In genomic region chr1:85818371-85818770, GRCh38 we compare ENCODE assay signal across 17 cellular contexts.
DNase-seq lines count a peak whose midpoint lies in the region; ATAC-seq and TF ChIP-seq lines count a peak whose summit lies in the region.
"Had no signal": no experiment of that assay in that cellular context is flagged by ENCODE, and none has a peak within 500 bp of the region (broad histone marks: within the 10 kb centered on the region; RNA-seq: fewer than 3 reads in every experiment).

No MANE protein-coding gene starts in this region.

- H3K4me1 ChIP-seq in mesenchymal stem cell (ENCODE audit: control insufficient read depth, insufficient read depth, low read depth, low read length) (no peaks in the 10 kb centered on the region), heart left ventricle (peaks cover 0 to 21% (median 0%) of the 10 kb centered on the region in 12 donors)
- H3K4me1 ChIP-seq: thyroid gland had no signal

- H3K4me3 ChIP-seq in astrocyte of the spinal cord (ENCODE audit: low read depth, low read length) (no peak overlapping the region), mesenchymal stem cell (ENCODE audit: insufficient read depth in 1 of 2, low read depth in 1 of 2, low read length in 2 of 2) (no peak overlapping the region), heart left ventricle (no peak overlapping the region)
- H3K4me3 ChIP-seq: HAP-1, psoas muscle, thyroid gland had no signal

- no peak for ATAC-seq in heart left ventricle
- ATAC-seq: left cardiac atrium, psoas muscle had no signal

- H3K36me3 ChIP-seq in mesenchymal stem cell (ENCODE audit: control insufficient read depth in 1 of 2, insufficient read depth in 2 of 2, low read depth in 1 of 2, low read length in 2 of 2), result no peaks in the 10 kb centered on the region
- no peaks in the 10 kb centered on the region for H3K36me3 ChIP-seq in heart left ventricle
- H3K36me3 ChIP-seq: HAP-1, thyroid gland had no signal

- TF ChIP-seq CTCF in astrocyte of the spinal cord (IDR thresholded peaks at IDR 0.05; ENCODE audit: low read depth, low read length) (no peak), heart left ventricle (IDR thresholded peaks at IDR 0.05) (no peak)

- H2AK5ac ChIP-seq in mesenchymal stem cell (ENCODE audit: low read length, severe bottlenecking), result no peak overlapping the region

- no peak overlapping the region for H2BK5ac ChIP-seq in mesenchymal stem cell (ENCODE audit: low read depth, low read length, poor library complexity, severe bottlenecking)

- no peak overlapping the region for H2BK12ac ChIP-seq in mesenchymal stem cell (ENCODE audit: low read length in 2 of 2)

- no peak overlapping the region for H2BK120ac ChIP-seq in mesenchymal stem cell (ENCODE audit: low read depth, low read length)

- H4K8ac ChIP-seq in mesenchymal stem cell (ENCODE audit: low read length), result no peak overlapping the region

- in situ Hi-C loops in astrocyte of the spinal cord (cut with HindIII; ENCODE audit: low sequenced_read_pairs), result no loop called here

- no peaks in the 10 kb centered on the region for H3K36me3 Mint-ChIP-seq in activated naive CD8-positive, alpha-beta T cell treated with anti-CD3 and anti-CD28 coated beads for 36 hours
- H3K36me3 Mint-ChIP-seq: brain had no signal

- H3K27me3 ChIP-seq in mesenchymal stem cell (ENCODE audit: control insufficient read depth in 1 of 2, insufficient read depth in 1 of 2, low read length in 2 of 2) (no peaks in the 10 kb centered on the region), heart left ventricle (no peaks in the 10 kb centered on the region)
- H3K27me3 ChIP-seq: thyroid gland had no signal

- H3K9me3 Mint-ChIP-seq in activated naive CD8-positive, alpha-beta T cell treated with anti-CD3 and anti-CD28 coated beads for 36 hours, result no peaks in the 10 kb centered on the region
- H3K9me3 Mint-ChIP-seq: brain had no signal

- H3K14ac ChIP-seq in mesenchymal stem cell (ENCODE audit: low read length in 2 of 2), result no peak overlapping the region

- H3K27ac ChIP-seq in mesenchymal stem cell (ENCODE audit: low read length, poor library complexity, severe bottlenecking) (no peak overlapping the region), heart left ventricle (peak overlapping the region in 2 of 12 donors; percentile 2 to 18)
- H3K27ac ChIP-seq: C4-2B, psoas muscle, thyroid gland had no signal

- DNase-seq in AG08395 (ENCODE audit: low spot score), result peak; percentile 51
- peak; percentile 59 for DNase-seq in HCEC 1CT
- peak; percentile 31 for DNase-seq in astrocyte of the spinal cord (ENCODE audit: low read depth, low spot score)
- peak; percentile 15 for DNase-seq in mesenchymal stem cell
- DNase-seq in H4 (ENCODE audit: low spot score), result no peak
- DNase-seq in heart left ventricle, result no peak
- no peak for DNase-seq in CD1c-positive myeloid dendritic cell (ENCODE audit: extremely low spot score)
- no peak for DNase-seq in activated naive CD8-positive, alpha-beta T cell treated with anti-CD3 and anti-CD28 coated beads for 36 hours
- DNase-seq: activated effector memory CD4-positive, alpha-beta T cell treated with anti-CD3 and anti-CD28 coated beads, Interleukin-2, amount 50 U/mL, for 16 hours; left cardiac atrium; NCI-H82; psoas muscle; SHP77; thyroid gland had no signal

- no peak overlapping the region for H3K27ac Mint-ChIP-seq in activated naive CD8-positive, alpha-beta T cell treated with anti-CD3 and anti-CD28 coated beads for 36 hours
- H3K27ac Mint-ChIP-seq: brain had no signal

- no peak overlapping the region for H3K4me2 ChIP-seq in mesenchymal stem cell (ENCODE audit: low read length, poor library complexity, severe bottlenecking)

- no peak overlapping the region for H3K4me3 Mint-ChIP-seq in activated naive CD8-positive, alpha-beta T cell treated with anti-CD3 and anti-CD28 coated beads for 36 hours
- H3K4me3 Mint-ChIP-seq: brain had no signal

- H3K23ac ChIP-seq in mesenchymal stem cell (ENCODE audit: low read length in 2 of 2), result no peak overlapping the region

- no peaks in the 10 kb centered on the region for H3K9me3 ChIP-seq in mesenchymal stem cell (ENCODE audit: control insufficient read depth, low read length)
- H3K9me3 ChIP-seq in heart left ventricle, result no peaks in the 10 kb centered on the region
- H3K9me3 ChIP-seq: HAP-1, psoas muscle, thyroid gland had no signal

- no peak overlapping the region for H2BK15ac ChIP-seq in mesenchymal stem cell (ENCODE audit: low read depth, poor library complexity, severe bottlenecking)

- H3K4me1 Mint-ChIP-seq in activated naive CD8-positive, alpha-beta T cell treated with anti-CD3 and anti-CD28 coated beads for 36 hours, result no peaks in the 10 kb centered on the region
- H3K4me1 Mint-ChIP-seq: brain had no signal

- H4K91ac ChIP-seq in mesenchymal stem cell (ENCODE audit: low read length), result no peak overlapping the region

- intact Hi-C loops in heart left ventricle (cut with DNase I), result no loop called here

- H3K4ac ChIP-seq in mesenchymal stem cell (ENCODE audit: low read depth in 1 of 2, low read length in 2 of 2), result no peak overlapping the region

- no peak overlapping the region for H3K18ac ChIP-seq in mesenchymal stem cell (ENCODE audit: low read depth in 1 of 2, low read length in 2 of 2)

- H2AFZ ChIP-seq in mesenchymal stem cell (ENCODE audit: low read depth, low read length), result no peak overlapping the region

- WGBS in mesenchymal stem cell, result 46% methylated on average over 2 of the region's 2 CpGs
- 56 to 59% (median 57%) methylated on average over 2 of the region's 2 CpGs for WGBS in heart left ventricle, 4 donors

- TF ChIP-seq POLR2A in heart left ventricle (IDR thresholded peaks at IDR 0.05), result no peak

- no peaks in the 10 kb centered on the region for H3K79me1 ChIP-seq in mesenchymal stem cell (replicated peaks; ENCODE audit: low read length, poor library complexity, severe bottlenecking)

- H3K9ac ChIP-seq in mesenchymal stem cell (ENCODE audit: low read length), result peak overlapping the region; percentile 15

- no peaks in the 10 kb centered on the region for H3K27me3 Mint-ChIP-seq in activated naive CD8-positive, alpha-beta T cell treated with anti-CD3 and anti-CD28 coated beads for 36 hours
- H3K27me3 Mint-ChIP-seq: brain had no signal

Comparison
In these comparisons a context has a peak if more than half of its experiments do, and no peak if none do; other contexts are left out.
1. DNase-seq: peak in AG08395 (single experiment), HCEC 1CT (single experiment), astrocyte of the spinal cord (single experiment) and mesenchymal stem cell (single experiment); none in H4 (single experiment), heart left ventricle (0 of 5), CD1c-positive myeloid dendritic cell (single experiment) and activated naive CD8-positive, alpha-beta T cell treated with anti-CD3 and anti-CD28 coated beads for 36 hours (single experiment).